ENCODE assay signal across 1 cellular context in genomic region chr2:70831861-70832260, GRCh38.
TF ChIP-seq lines count a peak whose summit lies in the region.

No MANE protein-coding gene starts in this region.

TF ChIP-seq in endothelial cell of umbilical vein, 7 proteins besides CTCF, POLR2A, EP300 and RAD21:
- TF ChIP-seq EZH2 (IDR thresholded peaks at IDR 0.05; ENCODE audit: borderline replicate concordance, low read depth, low read length, severe bottlenecking) (no peak), MAX (IDR thresholded peaks at IDR 0.05; ENCODE audit: insufficient read depth, insufficient read length) (no peak), FOS (IDR thresholded peaks at IDR 0.05; ENCODE audit: borderline replicate concordance, insufficient read depth, low read length) (no peak), POLR2AphosphoS5 (IDR thresholded peaks at IDR 0.05; ENCODE audit: insufficient read depth, low read depth, low read length) (no peak), MYC (IDR thresholded peaks at IDR 0.05; ENCODE audit: low read depth, low read length) (no peak), GATA2 (IDR thresholded peaks at IDR 0.05; ENCODE audit: insufficient read depth, insufficient read length, low read depth, low read length) (no peak), JUN (IDR thresholded peaks at IDR 0.05; ENCODE audit: borderline replicate concordance, insufficient read depth, insufficient read length, low read depth) (no peak)
